20 cellular contexts compared by ENCODE assay signal in genomic region chr6:168362276-168362990, GRCh38. TPM values are rescaled to one million over a fixed set of nuclear protein-coding genes. Genes with fewer than 3 reads are reported as not detected.
"Had no signal": no experiment of that assay in that cellular context is flagged by ENCODE, and none has a peak within 500 bp of the region (broad histone marks: within the 10 kb centered on the region; RNA-seq: fewer than 3 reads in every experiment).

No MANE protein-coding gene starts in this region.

- H3K36me3 Mint-ChIP-seq: natural killer cell; stimulated activated naive B cell treated with anti-CD40 and anti-IgM and Interleukin-4, amounts not matched to agents 10 μg/mL and 1 μg/mL and 100 μg/mL, for 72 hours had no signal

- H3K4me3 ChIP-seq: dorsolateral prefrontal cortex, heart left ventricle had no signal

- H3K9me3 Mint-ChIP-seq: central memory CD8-positive, alpha-beta T cell; natural killer cell had no signal

- ATAC-seq: heart left ventricle; natural killer cell; right cardiac atrium; stimulated activated naive B cell treated with anti-CD40 and anti-IgM and Interleukin-4, amounts not matched to agents 10 μg/mL and 1 μg/mL and 100 μg/mL, for 72 hours; stimulated activated naive CD8-positive, alpha-beta T cell treated with anti-CD3 and anti-CD28 coated beads, Interleukin-15, amount 100 ng/mL, for 72 hours had no signal

- H3K4me1 Mint-ChIP-seq: central memory CD8-positive, alpha-beta T cell; stimulated activated naive B cell treated with anti-CD40 and anti-IgM and Interleukin-4, amounts not matched to agents 10 μg/mL and 1 μg/mL and 100 μg/mL, for 72 hours; stimulated activated naive CD8-positive, alpha-beta T cell treated with anti-CD3 and anti-CD28 coated beads, Interleukin-15, amount 100 ng/mL, for 72 hours had no signal

- H3K27ac Mint-ChIP-seq: mesothelial cell of epicardium; natural killer cell; stimulated activated naive B cell treated with anti-CD40 and anti-IgM and Interleukin-4, amounts not matched to agents 10 μg/mL and 1 μg/mL and 100 μg/mL, for 72 hours had no signal

- H3K36me3 ChIP-seq: heart left ventricle had no signal

- H3K4me3 Mint-ChIP-seq: central memory CD8-positive, alpha-beta T cell; mesothelial cell of epicardium; natural killer cell; neural crest cell; stimulated activated naive B cell treated with anti-CD40 and anti-IgM and Interleukin-4, amounts not matched to agents 10 μg/mL and 1 μg/mL and 100 μg/mL, for 72 hours; stimulated activated naive CD8-positive, alpha-beta T cell treated with anti-CD3 and anti-CD28 coated beads, Interleukin-15, amount 100 ng/mL, for 72 hours had no signal

- H3K27ac ChIP-seq: dorsolateral prefrontal cortex, heart left ventricle had no signal

- DNase-seq: cortex of kidney; effector CD8-positive, alpha-beta T cell; foreskin melanocyte; heart left ventricle; hippocampal formation; mammary epithelial cell; natural killer cell; occipital lobe; right cardiac atrium; stimulated activated CD4-positive, alpha-beta T cell treated with anti-CD3 and anti-CD28 coated beads, Interleukin-15, amount 100 ng/mL, for 24 hours; stimulated activated CD4-positive, alpha-beta T cell treated with anti-CD3 and anti-CD28 coated beads, Interleukin-1b, Interleukin-23, amount 100 ng/mL, for 48 hours; stimulated activated CD4-positive, alpha-beta T cell treated with anti-CD3 and anti-CD28 coated beads, Interleukin-4, amount 100 ng/mL, for 4 hours; stimulated activated naive B cell treated with anti-CD40 and anti-IgM and Interleukin-4, amounts not matched to agents 10 μg/mL and 1 μg/mL and 100 μg/mL, for 72 hours; stimulated activated naive CD8-positive, alpha-beta T cell treated with anti-CD3 and anti-CD28 coated beads, Interleukin-15, amount 100 ng/mL, for 72 hours; trophoblast cell had no signal

RNA-seq across cellular contexts. Expression of gene DACT2, which starts 42.9 kb away (rescaled TPM):
- total RNA-seq: myocyte, natural killer cell had no signal
